In genomic region chr11:61361686-61362541, GRCh38 we compare ENCODE assay signal across 1 cellular context.
TF ChIP-seq lines count a peak whose summit lies in the region.

CYB561A3 (minus strand) TSS chr11:61361882; CDS start chr11:61356713, 5,169 bp downstream.
TMEM138 (plus strand) TSS chr11:61362374; CDS start chr11:61364391, 2,017 bp downstream.

TF ChIP-seq in HEK293, 187 proteins besides CTCF, POLR2A, EP300 and RAD21 (continued from another document and continues in another):
- TF ChIP-seq ZNF473 (tag by site-specific recombination; IDR thresholded peaks at IDR 0.05), result no peak
- no peak for TF ChIP-seq ZNF354C (tag by site-specific recombination; IDR thresholded peaks at IDR 0.05; ENCODE audit: borderline replicate concordance, low read depth)
- 0 out of 2 replicates have a peak, but pooled peaks have one; percentile 11 for TF ChIP-seq PRDM4 (tag by site-specific recombination; IDR thresholded peaks at IDR 0.05)
- TF ChIP-seq PRDM1 (tag by site-specific recombination; IDR thresholded peaks at IDR 0.05), result peak; percentile 78
- peak; percentile 64; the same call in 1 of the 2 replicates for TF ChIP-seq ZBTB7A (tag by site-specific recombination; IDR thresholded peaks at IDR 0.05; ENCODE audit: low read depth)
- TF ChIP-seq ZFP37 (tag by site-specific recombination; IDR thresholded peaks at IDR 0.05), result no peak
- TF ChIP-seq ZNF335 (tag by site-specific recombination; conservative IDR thresholded peaks at IDR 0.05), result peak; percentile 96
- TF ChIP-seq KLF7 (tag by site-specific recombination; IDR thresholded peaks at IDR 0.05; ENCODE audit: borderline replicate concordance), result no peak
- TF ChIP-seq ZNF514 (tag by site-specific recombination; IDR thresholded peaks at IDR 0.05), result no peak
- no peak for TF ChIP-seq ZNF26 (tag by site-specific recombination; IDR thresholded peaks at IDR 0.05)
- no peak for TF ChIP-seq ZNF792 (tag by site-specific recombination; IDR thresholded peaks at IDR 0.05)
- peak; percentile 60; the same call in 1 of the 2 replicates for TF ChIP-seq ZNF777 (tag by site-specific recombination; IDR thresholded peaks at IDR 0.05; ENCODE audit: borderline replicate concordance)
- TF ChIP-seq KLF17 (tag by site-specific recombination; IDR thresholded peaks at IDR 0.05), result 0 out of 2 replicates have a peak, but pooled peaks have one; percentile 8
- no peak for TF ChIP-seq ZNF571 (tag by site-specific recombination; IDR thresholded peaks at IDR 0.05)
- 0 out of 2 replicates have a peak, but pooled peaks have one; percentile 16 for TF ChIP-seq ZNF18 (tag by site-specific recombination; IDR thresholded peaks at IDR 0.05)
- 0 out of 2 replicates have a peak, but pooled peaks have one; percentile 6 for TF ChIP-seq WT1 (tag by site-specific recombination; IDR thresholded peaks at IDR 0.05)
- no peak for TF ChIP-seq ZBTB21 (tag by site-specific recombination; IDR thresholded peaks at IDR 0.05)
- TF ChIP-seq ZNF510 (tag by site-specific recombination; IDR thresholded peaks at IDR 0.05; ENCODE audit: insufficient replicate concordance), result no peak
- TF ChIP-seq REPIN1 (tag by site-specific recombination; IDR thresholded peaks at IDR 0.05; ENCODE audit: low read depth), result 0 out of 2 replicates have a peak, but pooled peaks have one; percentile 24
- TF ChIP-seq ZNF155 (tag by site-specific recombination; IDR thresholded peaks at IDR 0.05), result no peak
- TF ChIP-seq FEZF1 (tag by site-specific recombination; IDR thresholded peaks at IDR 0.05), result no peak
- TF ChIP-seq ZSCAN4 (tag by site-specific recombination; IDR thresholded peaks at IDR 0.05), result no peak
- TF ChIP-seq GFI1B (tag by site-specific recombination; IDR thresholded peaks at IDR 0.05), result no peak
- TF ChIP-seq ZBTB44 (tag by site-specific recombination; IDR thresholded peaks at IDR 0.05), result no peak
- TF ChIP-seq ZNF10 (tag by site-specific recombination; IDR thresholded peaks at IDR 0.05), result no peak
- no peak for TF ChIP-seq ZBTB6 (tag by site-specific recombination; IDR thresholded peaks at IDR 0.05)
- TF ChIP-seq ZNF112 (tag by site-specific recombination; IDR thresholded peaks at IDR 0.05), result no peak
- no peak for TF ChIP-seq ZNF169 (tag by site-specific recombination; IDR thresholded peaks at IDR 0.05)
- TF ChIP-seq PBX3 (CRISPR knock-in tag; IDR thresholded peaks at IDR 0.05), result 0 out of 2 replicates have a peak, but pooled peaks have one; percentile 58
- TF ChIP-seq ZNF148 (tag by site-specific recombination; IDR thresholded peaks at IDR 0.05; ENCODE audit: borderline replicate concordance), result no peak
- no peak; the same call in 1 of the 2 replicates for TF ChIP-seq HOXC10 (CRISPR knock-in tag; IDR thresholded peaks at IDR 0.05)
- no peak for TF ChIP-seq ZNF404 (tag by site-specific recombination; IDR thresholded peaks at IDR 0.05)
- no peak for TF ChIP-seq ZFP41 (tag by site-specific recombination; IDR thresholded peaks at IDR 0.05; ENCODE audit: borderline replicate concordance)
- no peak for TF ChIP-seq HOXA7 (CRISPR knock-in tag; IDR thresholded peaks at IDR 0.05; ENCODE audit: borderline replicate concordance)
- TF ChIP-seq BCL6B (tag by site-specific recombination; IDR thresholded peaks at IDR 0.05), result no peak
- 0 out of 2 replicates have a peak, but pooled peaks have one; percentile 22 for TF ChIP-seq IKZF3 (tag by site-specific recombination; IDR thresholded peaks at IDR 0.05)
- TF ChIP-seq ZNF624 (tag by site-specific recombination; IDR thresholded peaks at IDR 0.05), result no peak
- peak; percentile 80 for TF ChIP-seq PATZ1 (tag by site-specific recombination; IDR thresholded peaks at IDR 0.05)
- no peak for TF ChIP-seq ZNF416 (tag by site-specific recombination; IDR thresholded peaks at IDR 0.05)
- no peak for TF ChIP-seq ZNF140 (tag by site-specific recombination; IDR thresholded peaks at IDR 0.05)
